Comparison of ENCODE assay signal across 8 cellular contexts in genomic region chr14:68544150-68544892, GRCh38.
A peak's percentile ranks its signal among the peaks of the same experiment; 100 is the strongest.
DNase-seq lines count a peak whose midpoint lies in the region; ATAC-seq and TF ChIP-seq lines count a peak whose summit lies in the region.

No MANE protein-coding gene starts in this region.

- H3F3A ChIP-seq in GM23248 (ENCODE audit: insufficient read depth) = peaks cover 58% of the 10 kb centered on the region

- H3K4me2 ChIP-seq in GM23248 (ENCODE audit: unreplicated experiment) (peak overlapping the region; percentile 49), hepatocyte (no peak overlapping the region), mesendoderm (ENCODE audit: low read length) (no peak overlapping the region)

- DNase-seq in GM23248 (peak; percentile 99), astrocyte of the hippocampus (ENCODE audit: low read depth, low spot score) (peak; percentile 95), hepatocyte (ENCODE audit: low spot score) (no peak), NCI-H2227 (lab: John Stamatoyannopoulos, UW; ENCODE audit: unreplicated experiment) (no peak), mesendoderm (no peak), SW 1271 (lab: John Stamatoyannopoulos, UW) (no peak)

- no peaks in the 10 kb centered on the region for H3K79me1 ChIP-seq in mesendoderm (ENCODE audit: low read length)

- no peaks in the 10 kb centered on the region for H3K27me3 ChIP-seq in GM23248 (replicated peaks; ENCODE audit: insufficient read depth)
- no peaks in the 10 kb centered on the region for H3K27me3 ChIP-seq in hepatocyte
- H3K27me3 ChIP-seq in mesendoderm (ENCODE audit: insufficient read depth, low read length, poor library complexity) = no peaks in the 10 kb centered on the region

- WGBS in GM23248 (ENCODE audit: low coverage in 1 of 2, low lambda C conversion rate in 2 of 2, missing lambda C conversion rate in 2 of 2), 2 experiments = 0 to 3% methylated on average over 5 of the region's 5 CpGs
- 80% methylated on average over 5 of the region's 5 CpGs for WGBS in hepatocyte (ENCODE audit: low lambda C conversion rate, missing lambda C conversion rate)
- no CpG with 5 or more reads among the region's 5 CpGs for WGBS in mesendoderm (ENCODE audit: extremely low coverage, insufficient coverage, low lambda C conversion rate)

- H3K36me3 ChIP-seq in GM23248 (ENCODE audit: low read depth) (no peaks in the 10 kb centered on the region), hepatocyte (replicated peaks; ENCODE audit: insufficient read depth, low read depth) (no peaks in the 10 kb centered on the region), mesendoderm (ENCODE audit: control insufficient read depth, insufficient read depth, low read length) (no peaks in the 10 kb centered on the region)

- H4K8ac ChIP-seq in mesendoderm (ENCODE audit: low read depth, low read length) = no peak overlapping the region

- peaks cover 65% of the 10 kb centered on the region for H3K4me1 ChIP-seq in GM23248 (ENCODE audit: insufficient read depth)
- peaks cover 21% of the 10 kb centered on the region for H3K4me1 ChIP-seq in hepatocyte (ENCODE audit: insufficient read depth)
- H3K4me1 ChIP-seq in mesendoderm (ENCODE audit: control insufficient read depth, low read depth, low read length) = peaks cover 7% of the 10 kb centered on the region

- ATAC-seq in HG02973 (IDR thresholded peaks at IDR 0.05; ENCODE audit: unreplicated experiment) = no peak

- peak overlapping the region; percentile 99 for H3K27ac ChIP-seq in GM23248
- peak overlapping the region; percentile 62 for H3K27ac ChIP-seq in hepatocyte
- peak overlapping the region in 20 of 21 experiments; percentile 12 to 97 (median 90) for H3K27ac ChIP-seq in skin epidermis
- no peak overlapping the region for H3K27ac ChIP-seq in mesendoderm (ENCODE audit: low read depth, low read length)

- H4K20me1 ChIP-seq in GM23248 (ENCODE audit: insufficient read depth) = no peaks in the 10 kb centered on the region
- no peaks in the 10 kb centered on the region for H4K20me1 ChIP-seq in hepatocyte (ENCODE audit: insufficient read depth, poor library complexity, severe bottlenecking)

- no peak overlapping the region for H2BK5ac ChIP-seq in mesendoderm (ENCODE audit: low read length)

- no peak overlapping the region for H2AK5ac ChIP-seq in mesendoderm (ENCODE audit: low read length)

- no peak overlapping the region for H2AFZ ChIP-seq in GM23248
- H2AFZ ChIP-seq in hepatocyte = no peak overlapping the region

- H3K18ac ChIP-seq in mesendoderm (ENCODE audit: low read length) = no peak overlapping the region

- no peak overlapping the region for H4K5ac ChIP-seq in mesendoderm (ENCODE audit: low read length)

- no peak for TF ChIP-seq CTCF in hepatocyte (IDR thresholded peaks at IDR 0.05; ENCODE audit: poor library complexity)

- H3K23ac ChIP-seq in mesendoderm (ENCODE audit: low read length) = no peak overlapping the region

- in situ Hi-C loops in GM23248 (cut with MboI) = no loop called here

- H3K4me3 ChIP-seq in GM23248 (peak overlapping the region; percentile 38), hepatocyte (no peak overlapping the region), skin epidermis (no peak overlapping the region), mesendoderm (ENCODE audit: low read length) (no peak overlapping the region)

- H3K9ac ChIP-seq in GM23248 (peak overlapping the region; percentile 62), mesendoderm (ENCODE audit: low read length) (no peak overlapping the region)

- H3K79me2 ChIP-seq in GM23248 (ENCODE audit: insufficient read depth) (0 out of 2 replicates have a peak, but pooled peaks cover 6% of the 10 kb centered on the region), hepatocyte (no peaks in the 10 kb centered on the region), mesendoderm (ENCODE audit: control insufficient read depth, insufficient read depth, low read length) (no peaks in the 10 kb centered on the region)

- no peak overlapping the region for H2BK120ac ChIP-seq in mesendoderm (ENCODE audit: low read depth, low read length)

- no peak overlapping the region for H3K56ac ChIP-seq in mesendoderm (ENCODE audit: low read length)

- H3K4ac ChIP-seq in mesendoderm (ENCODE audit: low read depth, low read length) = no peak overlapping the region

- no peaks in the 10 kb centered on the region for H3K9me3 ChIP-seq in GM23248 (ENCODE audit: low read depth)
- no peaks in the 10 kb centered on the region for H3K9me3 ChIP-seq in hepatocyte (ENCODE audit: low read depth)

- H3K9me2 ChIP-seq in GM23248 (ENCODE audit: insufficient read depth) (no peaks in the 10 kb centered on the region), hepatocyte (replicated peaks; ENCODE audit: insufficient read depth) (no peaks in the 10 kb centered on the region)

- H2BK15ac ChIP-seq in mesendoderm (replicated peaks; ENCODE audit: low read depth) = no peak overlapping the region

Comparison
In these comparisons a context has a peak if more than half of its experiments do, and no peak if none do; other contexts are left out.
1. DNase-seq: peak in GM23248 (single experiment) and astrocyte of the hippocampus (single experiment); none in hepatocyte (single experiment), NCI-H2227 (single experiment), mesendoderm (single experiment) and SW 1271 (0 of 2).